In the genomic region with DNA sequence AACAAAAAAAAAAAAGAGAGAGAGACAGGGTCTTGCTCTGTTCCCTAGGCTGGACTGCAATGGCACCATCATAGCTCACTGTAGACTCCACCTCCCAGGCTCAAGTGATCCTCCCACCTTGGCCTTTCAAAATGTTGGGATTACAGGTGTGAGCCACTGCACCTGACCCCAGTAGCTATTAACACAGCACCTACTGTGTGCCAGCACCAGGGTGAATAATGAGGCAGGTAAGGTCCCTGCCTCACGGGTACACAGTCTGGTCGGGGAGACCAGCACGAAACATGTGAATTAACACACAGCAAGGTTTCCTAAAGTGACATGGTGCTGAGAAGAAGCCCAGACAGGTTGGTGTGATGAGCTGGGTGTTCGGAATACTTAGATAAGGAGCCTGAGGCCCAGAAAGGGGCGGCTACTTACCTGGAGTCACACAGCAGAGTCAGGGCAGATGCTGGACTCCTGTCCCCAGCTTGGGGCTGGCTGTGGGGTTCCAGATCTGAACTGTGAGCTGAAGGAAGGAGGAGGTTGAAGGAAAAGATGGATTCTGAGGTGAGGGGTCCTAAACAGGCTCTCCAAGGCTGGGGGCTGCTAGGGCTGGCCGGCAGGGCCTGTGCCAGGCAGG, we compare ENCODE assay signal across 14 cellular contexts. TPM values are rescaled to one million over a fixed set of nuclear protein-coding genes. Genes with fewer than 3 reads are reported as not detected.
DNase-seq lines count a peak whose midpoint lies in the region; FAIRE-seq and TF ChIP-seq lines count a peak whose summit lies in the region.
"Had no signal": no experiment of that assay in that cellular context is flagged by ENCODE, and none has a peak within 500 bp of the region (broad histone marks: within the 10 kb centered on the region; RNA-seq: fewer than 3 reads in every experiment).

No MANE protein-coding gene starts in this region.

- no peaks in the 10 kb centered on the region for H3K9me3 Mint-ChIP-seq in astrocyte (ENCODE audit: unreplicated experiment)
- no peaks in the 10 kb centered on the region for H3K9me3 Mint-ChIP-seq in neural progenitor cell
- H3K9me3 Mint-ChIP-seq: CD14-positive monocyte; CD8-positive, alpha-beta T cell had no signal

- H3K27me3 Mint-ChIP-seq in astrocyte (ENCODE audit: low read depth, unreplicated experiment) (no peaks in the 10 kb centered on the region), neural progenitor cell (ENCODE audit: insufficient read depth, low read depth) (peaks cover 7% of the 10 kb centered on the region)

- H3F3A ChIP-seq in neural progenitor cell (ENCODE audit: low read depth) (peaks cover 31% of the 10 kb centered on the region), SK-N-SH (replicated peaks; ENCODE audit: insufficient read depth) (peaks cover 9% of the 10 kb centered on the region)

- no peak for FAIRE-seq in astrocyte (lab: Jason Lieb, UNC)
- FAIRE-seq: A549, H54, HTR-8/SVneo had no signal

- TF ChIP-seq CTCF in astrocyte (IDR thresholded peaks at IDR 0.05; ENCODE audit: insufficient read depth, low read depth, low read length) (no peak), neural progenitor cell (IDR thresholded peaks at IDR 0.05) (no peak), SK-N-SH (IDR thresholded peaks at IDR 0.05) (no peak), tibial artery (IDR thresholded peaks at IDR 0.05) (no peak), osteoblast (IDR thresholded peaks at IDR 0.05; ENCODE audit: extremely low read depth, low read depth, low read length) (no peak)

- H3K27ac ChIP-seq in Karpas-422 (ENCODE audit: low read length) (no peak overlapping the region), astrocyte (ENCODE audit: low read depth, low read length) (no peak overlapping the region), neural progenitor cell (no peak overlapping the region), SK-N-SH (ENCODE audit: low read depth in 2 of 2, low read length in 1 of 2) (no peak overlapping the region), tibial artery (no peak overlapping the region), osteoblast (ENCODE audit: low read depth, low read length) (no peak overlapping the region)
- H3K27ac ChIP-seq: A549 had no signal

- CTCF ChIA-PET in SK-N-SH (lab: Yijun Ruan, JAX), result interaction anchor here (0.7 to 0.9 kb wide), 3 partner anchors 8 to 68 kb away, joined by 3 to 6 read pairs (median 4); no protein-coding TSS in a partner anchor

- TF ChIP-seq EP300 in SK-N-SH (IDR thresholded peaks at IDR 0.05; ENCODE audit: borderline replicate concordance in 1 of 2, low read depth in 1 of 2, low read length in 1 of 2), result no peak

- H3K4me1 Mint-ChIP-seq in astrocyte (ENCODE audit: low read depth, unreplicated experiment), result no peaks in the 10 kb centered on the region
- peaks cover 27% of the 10 kb centered on the region for H3K4me1 Mint-ChIP-seq in neural progenitor cell

- peaks cover 6% of the 10 kb centered on the region for H3K4me1 ChIP-seq in Karpas-422 (ENCODE audit: low read length)
- no peaks in the 10 kb centered on the region for H3K4me1 ChIP-seq in astrocyte (ENCODE audit: insufficient read depth, low read length)
- H3K4me1 ChIP-seq in neural progenitor cell, result peaks cover 38% of the 10 kb centered on the region
- no peaks in the 10 kb centered on the region for H3K4me1 ChIP-seq in SK-N-SH (ENCODE audit: control insufficient read depth in 1 of 2, insufficient read depth in 2 of 2, low read depth in 1 of 2, low read length in 1 of 2)
- no peaks in the 10 kb centered on the region for H3K4me1 ChIP-seq in tibial artery
- H3K4me1 ChIP-seq in osteoblast (ENCODE audit: insufficient read depth, low read length), result no peaks in the 10 kb centered on the region
- H3K4me1 ChIP-seq: A549 had no signal

- no peaks in the 10 kb centered on the region for H3K79me2 ChIP-seq in Karpas-422 (ENCODE audit: low read length)
- H3K79me2 ChIP-seq in astrocyte (ENCODE audit: insufficient read depth, low read length), result no peaks in the 10 kb centered on the region
- H3K79me2 ChIP-seq in neural progenitor cell (ENCODE audit: low read depth), result no peaks in the 10 kb centered on the region
- H3K79me2 ChIP-seq in SK-N-SH (ENCODE audit: insufficient read depth), result no peaks in the 10 kb centered on the region
- no peaks in the 10 kb centered on the region for H3K79me2 ChIP-seq in osteoblast (ENCODE audit: insufficient read depth, low read length)

- H3K9me3 ChIP-seq in Karpas-422 (ENCODE audit: low read length), result no peaks in the 10 kb centered on the region
- H3K9me3 ChIP-seq in astrocyte (ENCODE audit: insufficient read depth, low read depth, low read length), result no peaks in the 10 kb centered on the region
- H3K9me3 ChIP-seq in neural progenitor cell (ENCODE audit: low read depth), result no peaks in the 10 kb centered on the region
- H3K9me3 ChIP-seq in SK-N-SH, result no peaks in the 10 kb centered on the region
- H3K9me3 ChIP-seq in tibial artery, result no peaks in the 10 kb centered on the region
- H3K9me3 ChIP-seq in osteoblast (ENCODE audit: low read depth, low read length), result no peaks in the 10 kb centered on the region
- H3K9me3 ChIP-seq: A549 had no signal

- H3K9ac ChIP-seq in Karpas-422 (ENCODE audit: low read length), result no peak overlapping the region
- H3K9ac ChIP-seq in astrocyte (ENCODE audit: low read length), result no peak overlapping the region
- H3K9ac ChIP-seq in neural progenitor cell, result no peak overlapping the region
- H3K9ac ChIP-seq in SK-N-SH, result no peak overlapping the region

- no peaks in the 10 kb centered on the region for H3K9me2 ChIP-seq in Karpas-422 (replicated peaks; ENCODE audit: insufficient read depth, low read length)
- no peaks in the 10 kb centered on the region for H3K9me2 ChIP-seq in SK-N-SH

- H3K4me2 ChIP-seq in Karpas-422 (ENCODE audit: low read depth, low read length, poor library complexity, severe bottlenecking) (no peak overlapping the region), astrocyte (ENCODE audit: low read length) (no peak overlapping the region), neural progenitor cell (no peak overlapping the region), SK-N-SH (no peak overlapping the region), osteoblast (ENCODE audit: insufficient read depth, low read length) (no peak overlapping the region)
- H3K4me2 ChIP-seq: A549 had no signal

- H3K36me3 Mint-ChIP-seq in astrocyte (ENCODE audit: low read depth, unreplicated experiment), result no peaks in the 10 kb centered on the region
- H3K36me3 Mint-ChIP-seq in neural progenitor cell, result no peaks in the 10 kb centered on the region
- H3K36me3 Mint-ChIP-seq: CD14-positive monocyte; CD8-positive, alpha-beta T cell had no signal

- H2AFZ ChIP-seq in Karpas-422 (ENCODE audit: low read length), result no peak overlapping the region
- no peak overlapping the region for H2AFZ ChIP-seq in astrocyte (ENCODE audit: low read depth, low read length)
- H2AFZ ChIP-seq in neural progenitor cell (replicated peaks), result no peak overlapping the region
- H2AFZ ChIP-seq in SK-N-SH (ENCODE audit: low read depth), result no peak overlapping the region
- H2AFZ ChIP-seq in osteoblast (ENCODE audit: low read length), result no peak overlapping the region

- H3K4me3 ChIP-seq in Karpas-422 (ENCODE audit: low read length), result no peak overlapping the region
- H3K4me3 ChIP-seq in astrocyte (ENCODE audit: insufficient read depth, low read depth, low read length), result no peak overlapping the region
- H3K4me3 ChIP-seq in neural progenitor cell, result no peak overlapping the region
- H3K4me3 ChIP-seq in SK-N-SH (ENCODE audit: low read depth in 2 of 2, low read length in 1 of 2), result no peak overlapping the region
- H3K4me3 ChIP-seq in tibial artery, result no peak overlapping the region
- H3K4me3 ChIP-seq in osteoblast (ENCODE audit: insufficient read depth, low read length), result no peak overlapping the region
- H3K4me3 ChIP-seq: A549 had no signal

- no peak for TF ChIP-seq RAD21 in SK-N-SH (IDR thresholded peaks at IDR 0.05; ENCODE audit: low read length)

- H4K20me1 ChIP-seq in Karpas-422 (ENCODE audit: insufficient read depth, low read depth, low read length), result no peaks in the 10 kb centered on the region
- no peaks in the 10 kb centered on the region for H4K20me1 ChIP-seq in astrocyte (ENCODE audit: insufficient read depth, low read length)
- H4K20me1 ChIP-seq in neural progenitor cell (ENCODE audit: low read depth), result no peaks in the 10 kb centered on the region
- no peaks in the 10 kb centered on the region for H4K20me1 ChIP-seq in SK-N-SH (ENCODE audit: insufficient read depth)
- no peaks in the 10 kb centered on the region for H4K20me1 ChIP-seq in osteoblast (ENCODE audit: insufficient read depth, low read length)

- intact Hi-C loops in tibial artery (cut with DNase I; ENCODE audit: low total_unique reads), result no loop called here

- H3K36me3 ChIP-seq in Karpas-422 (ENCODE audit: insufficient read depth, low read length) (no peaks in the 10 kb centered on the region), astrocyte (ENCODE audit: insufficient read depth, low read length) (no peaks in the 10 kb centered on the region), neural progenitor cell (no peaks in the 10 kb centered on the region), SK-N-SH (replicated peaks in 1 of 2; ENCODE audit: control insufficient read depth in 1 of 2, insufficient read depth in 2 of 2, low read length in 1 of 2) (no peaks in the 10 kb centered on the region), tibial artery (no peaks in the 10 kb centered on the region), osteoblast (ENCODE audit: insufficient read depth, low read length) (no peaks in the 10 kb centered on the region)

- H3K27ac Mint-ChIP-seq in astrocyte (ENCODE audit: unreplicated experiment) (peak overlapping the region; percentile 62), neural progenitor cell (peak overlapping the region; percentile 69)
- H3K27ac Mint-ChIP-seq: CD8-positive, alpha-beta T cell had no signal

- DNase-seq in Karpas-422, result peak; percentile 34
- DNase-seq in astrocyte (ENCODE audit: low read depth), result no peak
- no peak for DNase-seq in neural progenitor cell (ENCODE audit: low spot score)
- DNase-seq in cerebellar cortex (ENCODE audit: low spot score), result no peak
- DNase-seq in SK-N-SH, result no peak
- DNase-seq in tibial artery, result no peak
- DNase-seq in osteoblast (ENCODE audit: insufficient read length, low spot score, missing footprints), result no peak
- DNase-seq: CD8-positive, alpha-beta T cell; COR-L47; DMS53 had no signal

- WGBS in SK-N-SH (ENCODE audit: low lambda C conversion rate), result 88% methylated on average over 6 of the region's 6 CpGs

- H3K27me3 ChIP-seq in Karpas-422 (ENCODE audit: low read length) (no peaks in the 10 kb centered on the region), astrocyte (ENCODE audit: insufficient read depth, low read length) (no peaks in the 10 kb centered on the region), neural progenitor cell (no peaks in the 10 kb centered on the region), SK-N-SH (ENCODE audit: insufficient read depth) (no peaks in the 10 kb centered on the region), tibial artery (no peaks in the 10 kb centered on the region), osteoblast (ENCODE audit: insufficient read depth, low read length) (no peaks in the 10 kb centered on the region)

- POLR2A ChIA-PET in SK-N-SH (lab: Yijun Ruan, JAX), result no interaction called here

- H3K4me3 Mint-ChIP-seq in astrocyte (ENCODE audit: unreplicated experiment) (no peak overlapping the region), neural progenitor cell (no peak overlapping the region)
- H3K4me3 Mint-ChIP-seq: CD14-positive monocyte; CD8-positive, alpha-beta T cell had no signal

RNA-seq across cellular contexts. Expression of a gene that starts 10.5 kb away (rescaled TPM):
- 24.5 and 59.5 TPM in 2 replicates for total RNA-seq in Karpas-422 (2014; rRNA removed; shearing (Covaris generic); ENCODE audit: low replicate concordance)
- total RNA-seq in astrocyte, result 42.3 and 42.5 TPM in 2 replicates
- 9.2 and 76.7 TPM in 2 replicates for total RNA-seq in neural progenitor cell (ENCODE audit: low replicate concordance)
- 18.3 and 20.6 TPM in 2 replicates for polyA plus RNA-seq in SK-N-SH (2012; rRNA removed)
- 8.6 and 15.1 TPM in 2 replicates for polyA plus RNA-seq in SK-N-SH (2012; cell fraction: cytosol; rRNA removed)
- 31.4 and 33.9 TPM in 2 replicates for polyA plus RNA-seq in SK-N-SH (2012; cell fraction: nucleus; rRNA removed)
- 12.7 and 14.5 TPM in 2 replicates for total RNA-seq in osteoblast

RNA-seq across cellular contexts. Expression of a gene that starts 16.5 kb away (rescaled TPM):
- total RNA-seq in Karpas-422 (2014; rRNA removed; shearing (Covaris generic); ENCODE audit: low replicate concordance), result 0.94 and 1.1 TPM in 2 replicates
- total RNA-seq in astrocyte, result 5.2 and 5.9 TPM in 2 replicates
- total RNA-seq in neural progenitor cell (ENCODE audit: low replicate concordance), result 0.39 and 1.5 TPM in 2 replicates
- polyA plus RNA-seq in SK-N-SH (2012; rRNA removed), result 35.9 and 45.7 TPM in 2 replicates
- 25.7 and 32.1 TPM in 2 replicates for polyA plus RNA-seq in SK-N-SH (2012; cell fraction: cytosol; rRNA removed)
- 25.1 and 26.3 TPM in 2 replicates for polyA plus RNA-seq in SK-N-SH (2012; cell fraction: nucleus; rRNA removed)
- total RNA-seq in osteoblast, result 2.9 and 3.3 TPM in 2 replicates
- total RNA-seq: CD8-positive, alpha-beta T cell had no signal
- polyA plus RNA-seq: CD14-positive monocyte had no signal

RNA-seq across cellular contexts. Expression of a gene that starts 19.0 kb away (rescaled TPM):
- total RNA-seq in Karpas-422 (2014; rRNA removed; shearing (Covaris generic); ENCODE audit: low replicate concordance), result 27.4 and 59.7 TPM in 2 replicates
- 37.7 and 40.7 TPM in 2 replicates for total RNA-seq in astrocyte
- 18.3 and 32.1 TPM in 2 replicates for total RNA-seq in neural progenitor cell (ENCODE audit: low replicate concordance)
- polyA plus RNA-seq in SK-N-SH (2012; rRNA removed), result 48.5 and 56.3 TPM in 2 replicates
- polyA plus RNA-seq in SK-N-SH (2012; cell fraction: cytosol; rRNA removed), result 43.4 and 50.2 TPM in 2 replicates
- polyA plus RNA-seq in SK-N-SH (2012; cell fraction: nucleus; rRNA removed), result 18.9 and 20.3 TPM in 2 replicates
- total RNA-seq in osteoblast, result 33.3 and 36.2 TPM in 2 replicates

RNA-seq across cellular contexts. Expression of a gene that starts 36.0 kb away (rescaled TPM):
- 34.0 and 60.7 TPM in 2 replicates for total RNA-seq in Karpas-422 (2014; rRNA removed; shearing (Covaris generic); ENCODE audit: low replicate concordance)
- total RNA-seq in astrocyte (21.1 and 22.6 TPM in 2 replicates), neural progenitor cell (ENCODE audit: low replicate concordance) (10.2 and 20.1 TPM in 2 replicates), osteoblast (63.3 and 66.0 TPM in 2 replicates)
- polyA plus RNA-seq in SK-N-SH (2012; rRNA removed), result 29.0 and 31.8 TPM in 2 replicates
- 23.3 and 28.4 TPM in 2 replicates for polyA plus RNA-seq in SK-N-SH (2012; cell fraction: cytosol; rRNA removed)
- polyA plus RNA-seq in SK-N-SH (2012; cell fraction: nucleus; rRNA removed), result 32.0 and 34.8 TPM in 2 replicates

RNA-seq across cellular contexts. Expression of a gene that starts 44.7 kb away (rescaled TPM):
- total RNA-seq in Karpas-422 (2014; rRNA removed; shearing (Covaris generic); ENCODE audit: low replicate concordance), result 3.8 and 4.3 TPM in 2 replicates
- total RNA-seq in astrocyte (15.4 and 18.7 TPM in 2 replicates), neural progenitor cell (ENCODE audit: low replicate concordance) (3.2 and 5.8 TPM in 2 replicates), osteoblast (2.2 and 2.9 TPM in 2 replicates)
- polyA plus RNA-seq in SK-N-SH (2012; rRNA removed), result 2.4 and 6.8 TPM in 2 replicates
- 4.2 and 6.8 TPM in 2 replicates for polyA plus RNA-seq in SK-N-SH (2012; cell fraction: cytosol; rRNA removed)
- polyA plus RNA-seq in SK-N-SH (2012; cell fraction: nucleus; rRNA removed), result 18.8 and 24.8 TPM in 2 replicates
